Comparison of ENCODE assay signal across 17 cellular contexts in genomic region chr12:109582636-109583035, GRCh38. TPM values are rescaled to one million over a fixed set of nuclear protein-coding genes. Genes with fewer than 3 reads are reported as not detected.
A peak's percentile ranks its signal among the peaks of the same experiment; 100 is the strongest.
DNase-seq lines count a peak whose midpoint lies in the region; ATAC-seq and TF ChIP-seq lines count a peak whose summit lies in the region.
"Had no signal": no experiment of that assay in that cellular context is flagged by ENCODE, and none has a peak within 500 bp of the region (broad histone marks: within the 10 kb centered on the region; RNA-seq: fewer than 3 reads in every experiment).

No MANE protein-coding gene starts in this region.

- H3K4me2 ChIP-seq in mammary epithelial cell (ENCODE audit: insufficient read depth, low read depth, low read length), result peak overlapping the region; percentile 34

- H3K27ac ChIP-seq in mammary epithelial cell (ENCODE audit: insufficient read depth, low read depth, low read length) (peak overlapping the region; percentile 81), colonic mucosa (no peak overlapping the region)
- H3K27ac ChIP-seq: coronary artery, Peyer's patch, uterus had no signal

- H3K9ac ChIP-seq in mammary epithelial cell (ENCODE audit: insufficient read depth, low read length) (no peak overlapping the region), colonic mucosa (ENCODE audit: low read depth in 2 of 2, low read length in 2 of 2) (no peak overlapping the region)

- no TSS peak for BruUV-seq in mammary epithelial cell (replicated peaks; lab: Mats Ljungman, UMichigan)

- WGBS in mammary epithelial cell (ENCODE audit: low coverage, missing lambda C conversion rate), result 41% methylated on average over 3 of the region's 5 CpGs

- H4K20me1 ChIP-seq in mammary epithelial cell (ENCODE audit: insufficient read depth, low read length), result no peaks in the 10 kb centered on the region

- H3K79me2 ChIP-seq in mammary epithelial cell (ENCODE audit: insufficient read depth, low read length), result peaks cover 28% of the 10 kb centered on the region

- in situ Hi-C loops in mammary epithelial cell (cut with MboI; ENCODE audit: low sequenced_read_pairs in 2 of 2), result no loop called here

- H3K27ac Mint-ChIP-seq in natural killer cell, result no peak overlapping the region
- H3K27ac Mint-ChIP-seq: activated CD8-positive, alpha-beta memory T cell treated with anti-CD3 and anti-CD28 coated beads, Interleukin-2, amount 10 ng/mL, durations not matched to agents 7 days and 5 days; activated naive CD8-positive, alpha-beta T cell treated with anti-CD3 and anti-CD28 coated beads, Interleukin-2, amount 10 ng/mL, durations not matched to agents 7 days and 5 days; HFFc6 had no signal

- no peaks in the 10 kb centered on the region for H3K36me3 Mint-ChIP-seq in natural killer cell

- H3K4me1 ChIP-seq in mammary epithelial cell (ENCODE audit: insufficient read depth, low read length) (peaks cover 22% of the 10 kb centered on the region), colonic mucosa (no peaks in the 10 kb centered on the region)
- H3K4me1 ChIP-seq: Peyer's patch, uterus had no signal

- no peak overlapping the region for H3K4me3 ChIP-seq in mammary epithelial cell (replicated peaks in 1 of 3; ENCODE audit: insufficient read depth in 1 of 3, low read depth in 2 of 3, low read length in 3 of 3)
- H3K4me3 ChIP-seq in colonic mucosa, result no peak overlapping the region
- H3K4me3 ChIP-seq: coronary artery, Peyer's patch, uterus had no signal

- no peak for ATAC-seq in HG03280 (IDR thresholded peaks at IDR 0.05; ENCODE audit: unreplicated experiment)
- ATAC-seq in HG02678 (IDR thresholded peaks at IDR 0.05; ENCODE audit: unreplicated experiment), result no peak
- no peak for ATAC-seq in natural killer cell
- ATAC-seq: activated CD8-positive, alpha-beta memory T cell treated with anti-CD3 and anti-CD28 coated beads, Interleukin-2, amount 10 ng/mL, durations not matched to agents 7 days and 5 days had no signal

- dilution Hi-C loops in mammary epithelial cell (cut with HindIII; ENCODE audit: low sequenced_read_pairs), result no loop called here

- no peak overlapping the region for H3K4me3 Mint-ChIP-seq in natural killer cell
- H3K4me3 Mint-ChIP-seq: activated CD8-positive, alpha-beta memory T cell treated with anti-CD3 and anti-CD28 coated beads, Interleukin-2, amount 10 ng/mL, durations not matched to agents 7 days and 5 days; activated naive CD8-positive, alpha-beta T cell treated with anti-CD3 and anti-CD28 coated beads, Interleukin-2, amount 10 ng/mL, durations not matched to agents 7 days and 5 days; HFFc6 had no signal

- H3K9me3 ChIP-seq in mammary epithelial cell (replicated peaks; ENCODE audit: insufficient read depth, low read length) (no peaks in the 10 kb centered on the region), colonic mucosa (no peaks in the 10 kb centered on the region)
- H3K9me3 ChIP-seq: Peyer's patch, uterus had no signal

- H3K27me3 Mint-ChIP-seq in natural killer cell (ENCODE audit: low read depth in 2 of 2), result no peaks in the 10 kb centered on the region
- H3K27me3 Mint-ChIP-seq: activated CD8-positive, alpha-beta memory T cell treated with anti-CD3 and anti-CD28 coated beads, Interleukin-2, amount 10 ng/mL, durations not matched to agents 7 days and 5 days; activated naive CD8-positive, alpha-beta T cell treated with anti-CD3 and anti-CD28 coated beads, Interleukin-2, amount 10 ng/mL, durations not matched to agents 7 days and 5 days had no signal

- CTCF ChIA-PET in mammary epithelial cell (lab: Charles Lee; ENCODE audit: low non-redundant PET), result interaction anchor here (0.6 to 0.7 kb wide), 2 partner anchors 185 to 1010 kb away, joined by 3 to 7 read pairs; no protein-coding TSS in a partner anchor

- TF ChIP-seq CTCF in mammary epithelial cell (conservative IDR thresholded peaks at IDR 0.05 in 1 of 2, IDR thresholded peaks at IDR 0.05 in 1 of 2; ENCODE audit: extremely low read depth in 1 of 2, insufficient read depth in 1 of 2, low read depth in 1 of 2, low read length in 2 of 2) (peak in 1 of 2 donors; percentile 34), colonic mucosa (IDR thresholded peaks at IDR 0.05) (no peak), natural killer cell (IDR thresholded peaks at IDR 0.05) (no peak)

- peak; percentile 22 for DNase-seq in A172 (ENCODE audit: low spot score)
- peak; percentile 10 for DNase-seq in LHCN-M2 (ENCODE audit: low read depth)
- peak; percentile 51 for DNase-seq in mammary epithelial cell
- peak; percentile 51 for DNase-seq in left kidney (ENCODE audit: low read depth, low spot score)
- DNase-seq in colonic mucosa, result no peak
- no peak for DNase-seq in natural killer cell
- DNase-seq: activated CD8-positive, alpha-beta memory T cell treated with anti-CD3 and anti-CD28 coated beads, Interleukin-2, amount 10 ng/mL, durations not matched to agents 7 days and 5 days; activated naive CD8-positive, alpha-beta T cell treated with anti-CD3 and anti-CD28 coated beads, Interleukin-2, amount 10 ng/mL, durations not matched to agents 7 days and 5 days; KG1; NCI-H1930; occipital lobe; Peyer's patch; uterus had no signal

- H3K27me3 ChIP-seq in mammary epithelial cell (ENCODE audit: insufficient read depth, low read length) (no peaks in the 10 kb centered on the region), colonic mucosa (no peaks in the 10 kb centered on the region)
- H3K27me3 ChIP-seq: Peyer's patch, uterus had no signal

- intact Hi-C loops in mammary epithelial cell (cut with micrococcal nuclease) (loop anchor here (1.0 kb wide), 4 partner anchors 9 to 188 kb away; partner anchors contain the start of genes MMAB and MVK), colonic mucosa (cut with DNase I) (no loop called here), natural killer cell (cut with micrococcal nuclease) (no loop called here)

- H3K9me3 Mint-ChIP-seq in natural killer cell, result no peaks in the 10 kb centered on the region
- H3K9me3 Mint-ChIP-seq: activated naive CD8-positive, alpha-beta T cell treated with anti-CD3 and anti-CD28 coated beads, Interleukin-2, amount 10 ng/mL, durations not matched to agents 7 days and 5 days; HFFc6 had no signal

- H3K4me1 Mint-ChIP-seq in natural killer cell, result no peaks in the 10 kb centered on the region
- H3K4me1 Mint-ChIP-seq: activated CD8-positive, alpha-beta memory T cell treated with anti-CD3 and anti-CD28 coated beads, Interleukin-2, amount 10 ng/mL, durations not matched to agents 7 days and 5 days had no signal

- peaks cover 26% of the 10 kb centered on the region for H3K36me3 ChIP-seq in mammary epithelial cell (ENCODE audit: insufficient read depth, low read length)
- H3K36me3 ChIP-seq in colonic mucosa, result peaks cover 6% of the 10 kb centered on the region
- H3K36me3 ChIP-seq: uterus had no signal

- H2AFZ ChIP-seq in mammary epithelial cell (ENCODE audit: low read depth, low read length), result no peak overlapping the region

RNA-seq across cellular contexts. Expression of gene MVK, which starts 9.0 kb away (rescaled TPM):
- total RNA-seq in A172 (2014; rRNA removed; shearing (Covaris generic)), result 18.7 and 30.2 TPM in 2 replicates
- total RNA-seq in LHCN-M2 (2014; rRNA removed), result 13.8 and 15.3 TPM in 2 replicates
- 17.7 TPM for polyA plus RNA-seq in LHCN-M2 (2012)
- 10 to 100 TPM; 26.8 to 51.5 TPM for total RNA-seq in mammary epithelial cell
- 43.1 TPM for polyA plus RNA-seq in mammary epithelial cell
- 42.0 TPM for polyA minus RNA-seq in mammary epithelial cell
- 10 to 100 TPM; 29.6 to 38.9 TPM for total RNA-seq in colonic mucosa
- total RNA-seq in natural killer cell, result 10 to 100 TPM in 2 of 3 donors, 1 to 10 TPM in 1; 9.4 to 16.6 (median 16.2) TPM

RNA-seq across cellular contexts. Expression of gene MMAB, which starts 9.3 kb away (rescaled TPM):
- 51.2 and 52.0 TPM in 2 replicates for total RNA-seq in A172 (2014; rRNA removed; shearing (Covaris generic))
- total RNA-seq in LHCN-M2 (2014; rRNA removed) (25.3 and 26.6 TPM in 2 replicates), mammary epithelial cell (10 to 100 TPM; 27.5 to 67.8 TPM), colonic mucosa (10 to 100 TPM; 59.1 to 76.6 TPM), natural killer cell (10 to 100 TPM; 17.1 to 18.3 (median 17.6) TPM)
- 43.4 TPM for polyA plus RNA-seq in LHCN-M2 (2012)
- polyA plus RNA-seq in mammary epithelial cell, result 51.6 TPM
- 40.1 TPM for polyA minus RNA-seq in mammary epithelial cell

Comparison
In these comparisons a context has a peak if more than half of its experiments do, and no peak if none do; other contexts are left out.
1. DNase-seq: peak in A172 (single experiment), LHCN-M2 (single experiment), mammary epithelial cell (single experiment) and left kidney (single experiment); none in colonic mucosa (single experiment) and natural killer cell (single experiment).